ENCODE assay signal across 25 cellular contexts in the genomic region with DNA sequence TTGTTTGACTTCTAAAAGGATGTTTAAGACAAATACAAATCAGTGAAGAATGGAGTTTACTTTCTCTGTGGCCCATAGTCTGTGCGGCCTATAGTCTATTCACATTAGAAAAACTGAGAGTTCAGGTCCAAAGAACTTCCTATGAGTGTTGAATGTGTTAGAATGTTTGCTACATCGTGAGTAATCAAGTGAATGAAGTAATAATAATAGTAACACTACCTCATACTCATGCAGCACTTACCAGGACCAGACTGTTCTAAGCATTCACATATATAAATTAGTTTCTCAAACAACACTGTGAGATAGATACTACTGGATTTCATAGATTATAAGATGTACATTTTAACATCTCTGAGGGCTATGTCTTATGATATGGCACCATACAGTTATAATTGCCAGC.
"Had no signal": no experiment of that assay in that cellular context is flagged by ENCODE, and none has a peak within 500 bp of the region (broad histone marks: within the 10 kb centered on the region; RNA-seq: fewer than 3 reads in every experiment).

No MANE protein-coding gene starts in this region.

- H3K4me3 Mint-ChIP-seq: nephron, neural progenitor cell had no signal

- H3K27ac ChIP-seq: dorsolateral prefrontal cortex, esophagus muscularis mucosa, heart right ventricle, left ventricle myocardium inferior, lower lobe of right lung, neural progenitor cell, parathyroid adenoma, right lobe of liver, stomach, thyroid gland, vagina had no signal

- H3K4me1 Mint-ChIP-seq: nephron, neural progenitor cell had no signal

- H3K27ac Mint-ChIP-seq: nephron, neural progenitor cell had no signal

- H3K9me3 Mint-ChIP-seq: nephron, neural progenitor cell had no signal

- DNase-seq: dorsolateral prefrontal cortex; effector CD4-positive, alpha-beta T cell; foreskin melanocyte; glutamatergic neuron; heart right ventricle; hippocampal formation; left cardiac atrium; left ventricle myocardium inferior; lower lobe of right lung; right lobe of liver; stimulated activated CD4-positive, alpha-beta T cell treated with anti-CD3 and anti-CD28 coated beads, Interleukin-12 subunit alpha, Interleukin-12 subunit beta, amount 100 ng/mL, for 4 hours; stimulated activated CD4-positive, alpha-beta T cell treated with anti-CD3 and anti-CD28 coated beads, Interleukin-1b, Interleukin-23, amount 100 ng/mL, for 48 hours; stimulated activated CD4-positive, alpha-beta T cell treated with anti-CD3 and anti-CD28 coated beads, Interleukin-4, amount 100 ng/mL, for 1 hour; stimulated activated CD8-positive, alpha-beta memory T cell treated with anti-CD3 and anti-CD28 coated beads, Interleukin-4, amount 100 ng/mL, for 48 hours; stimulated activated naive CD4-positive, alpha-beta T cell treated with Interleukin-2 at 50 U/mL for 16 hours; stomach; thyroid gland; trophoblast cell had no signal

- ATAC-seq: left cardiac atrium, lower lobe of right lung, right lobe of liver had no signal

- H3K9me3 ChIP-seq: esophagus muscularis mucosa, heart right ventricle, left ventricle myocardium inferior, lower lobe of right lung, right lobe of liver, stomach, thyroid gland, vagina had no signal

- H3K4me1 ChIP-seq: esophagus muscularis mucosa, lower lobe of right lung, parathyroid adenoma, right lobe of liver, thyroid gland, vagina had no signal

- H3K27me3 Mint-ChIP-seq: progenitor cell of endocrine pancreas had no signal

- H3K4me3 ChIP-seq: dorsolateral prefrontal cortex, esophagus muscularis mucosa, heart right ventricle, left ventricle myocardium inferior, lower lobe of right lung, neural progenitor cell, right lobe of liver, smooth muscle cell, stomach, thyroid gland, vagina had no signal

- H3K27me3 ChIP-seq: dorsolateral prefrontal cortex, esophagus muscularis mucosa, heart right ventricle, neural progenitor cell, right lobe of liver, stomach, thyroid gland, vagina had no signal
